Comparison of ENCODE assay signal across 26 cellular contexts in genomic region chr6:36266913-36267644, GRCh38. TPM values are rescaled to one million over a fixed set of nuclear protein-coding genes. Genes with fewer than 3 reads are reported as not detected.
"Had no signal": no experiment of that assay in that cellular context is flagged by ENCODE, and none has a peak within 500 bp of the region (broad histone marks: within the 10 kb centered on the region; RNA-seq: fewer than 3 reads in every experiment).

No MANE protein-coding gene starts in this region.

- H3K36me3 ChIP-seq: esophagus squamous epithelium, heart right ventricle, neutrophil, ovary, thoracic aorta, vagina had no signal

- H3K27ac ChIP-seq: body of pancreas, esophagus squamous epithelium, heart right ventricle, neutrophil, ovary, psoas muscle, thoracic aorta, vagina had no signal

- DNase-seq: activated CD4-positive, alpha-beta memory T cell treated with anti-CD3 and anti-CD28 coated beads, Interleukin-2, amount 10 ng/mL, durations not matched to agents 7 days and 5 days; activated CD4-positive, alpha-beta T cell treated with anti-CD3 and anti-CD28 coated beads for 48 hours; activated CD4-positive, CD25-positive, alpha-beta regulatory T cell; activated effector memory CD4-positive, alpha-beta T cell treated with anti-CD3 and anti-CD28 coated beads, Interleukin-2, amount 50 U/mL, for 16 hours; activated naive CD4-positive, alpha-beta T cell treated with anti-CD3 and anti-CD28 coated beads, Interleukin-2, amount 10 ng/mL, durations not matched to agents 7 days and 5 days; activated naive CD8-positive, alpha-beta T cell treated with anti-CD3 and anti-CD28 coated beads, Interleukin-2, amount 50 U/mL, for 24 hours; activated T-cell treated with anti-CD3 and anti-CD28 coated beads for 4 hours; body of pancreas; effector memory CD8-positive, alpha-beta T cell; esophagus squamous epithelium; heart right ventricle; left ventricle myocardium superior; ovary; psoas muscle; right cardiac atrium; stimulated activated CD4-positive, alpha-beta T cell treated with anti-CD3 and anti-CD28 coated beads, Interleukin-4, amount 100 ng/mL, for 4 hours; stimulated activated naive CD8-positive, alpha-beta T cell treated with anti-CD3 and anti-CD28 coated beads, Interleukin-15, amount 100 ng/mL, for 72 hours; SW 1271; T-helper 17 cell had no signal

- H3K27me3 ChIP-seq: ovary, vagina had no signal

- ATAC-seq: activated naive CD8-positive, alpha-beta T cell treated with anti-CD3 and anti-CD28 coated beads, Interleukin-2, amount 50 U/mL, for 24 hours; body of pancreas; effector memory CD8-positive, alpha-beta T cell; heart right ventricle; left ventricle myocardium superior; psoas muscle; right cardiac atrium; stimulated activated naive CD8-positive, alpha-beta T cell treated with anti-CD3 and anti-CD28 coated beads, Interleukin-15, amount 100 ng/mL, for 72 hours; T-helper 17 cell had no signal

- H3K4me1 ChIP-seq: body of pancreas, heart right ventricle, psoas muscle had no signal

- H3K4me3 ChIP-seq: body of pancreas, esophagus squamous epithelium, heart right ventricle, ovary, psoas muscle, thoracic aorta, vagina had no signal

- H3K9me3 ChIP-seq: ovary, psoas muscle had no signal

RNA-seq across cellular contexts. Expression of gene PNPLA1, which starts 2.8 kb away (rescaled TPM):
- total RNA-seq: body of pancreas, cardiac septum, dermis microvascular lymphatic vessel endothelial cell, kidney epithelial cell, left ventricle myocardium superior, myocyte, psoas muscle, right cardiac atrium, thoracic aorta, vagina had no signal
